Comparison of ENCODE assay signal across 18 cellular contexts in genomic region chr21:36647279-36648093, GRCh38. TPM values are rescaled to one million over a fixed set of nuclear protein-coding genes. Genes with fewer than 3 reads are reported as not detected.
DNase-seq lines count a peak whose midpoint lies in the region; ATAC-seq and TF ChIP-seq lines count a peak whose summit lies in the region.
"Had no signal": no experiment of that assay in that cellular context is flagged by ENCODE, and none has a peak within 500 bp of the region (broad histone marks: within the 10 kb centered on the region; RNA-seq: fewer than 3 reads in every experiment).

No MANE protein-coding gene starts in this region.

- peak overlapping the region; percentile 18 for H3K4me2 ChIP-seq in HCT116 (ENCODE audit: low read length)

- intact Hi-C loops in HCT116 (cut with micrococcal nuclease): no loop called here
- intact Hi-C loops in esophagus muscularis mucosa (cut with DNase I): no loop called here

- H3K4me1 Mint-ChIP-seq in osteocyte (ENCODE audit: unreplicated experiment): peaks cover 13% of the 10 kb centered on the region
- H3K4me1 Mint-ChIP-seq: activated naive CD4-positive, alpha-beta T cell treated with anti-CD3 and anti-CD28 coated beads, Interleukin-2, amount 50 U/mL, for 24 hours had no signal

- H3K4me1 ChIP-seq in HCT116 (ENCODE audit: control insufficient read depth in 1 of 2, insufficient read depth in 2 of 2, low read length in 2 of 2) (peaks cover 7 to 10% of the 10 kb centered on the region in 2 experiments; a peak in 3 of 4 replicates), SJCRH30 (peaks cover 24% of the 10 kb centered on the region), esophagus muscularis mucosa (no peaks in the 10 kb centered on the region), gastroesophageal sphincter (no peaks in the 10 kb centered on the region)
- H3K4me1 ChIP-seq: HAP-1, lower lobe of right lung had no signal

- no peaks in the 10 kb centered on the region for H3K36me3 Mint-ChIP-seq in osteocyte (ENCODE audit: unreplicated experiment)
- H3K36me3 Mint-ChIP-seq: activated naive CD4-positive, alpha-beta T cell treated with anti-CD3 and anti-CD28 coated beads, Interleukin-2, amount 50 U/mL, for 24 hours had no signal

- no peaks in the 10 kb centered on the region for H3K27me3 ChIP-seq in HCT116 (ENCODE audit: insufficient read depth, low read length)
- no peaks in the 10 kb centered on the region for H3K27me3 ChIP-seq in SJCRH30
- H3K27me3 ChIP-seq in esophagus muscularis mucosa: peaks cover 0 to 29% (median 0%) of the 10 kb centered on the region in 4 donors
- H3K27me3 ChIP-seq in gastroesophageal sphincter: peaks cover 36% of the 10 kb centered on the region

- no peaks in the 10 kb centered on the region for H3K79me2 ChIP-seq in HCT116 (ENCODE audit: insufficient read depth, low read length)

- TF ChIP-seq CTCF in HCT116 (IDR thresholded peaks at IDR 0.05 in 2 of 3, conservative IDR thresholded peaks at IDR 0.05 in 1 of 3; ENCODE audit: borderline replicate concordance in 1 of 3, insufficient read depth in 1 of 3, low read depth in 2 of 3, low read length in 2 of 3) (no peak), osteocyte (IDR thresholded peaks at IDR 0.05) (no peak), esophagus muscularis mucosa (IDR thresholded peaks at IDR 0.05) (no peak), gastroesophageal sphincter (IDR thresholded peaks at IDR 0.05) (no peak)

- no peaks in the 10 kb centered on the region for H3K9me3 ChIP-seq in HCT116 (ENCODE audit: control insufficient read depth in 1 of 2, insufficient read depth in 1 of 2, low read depth in 1 of 2, low read length in 2 of 2)
- no peaks in the 10 kb centered on the region for H3K9me3 ChIP-seq in SJCRH30 (replicated peaks)
- no peaks in the 10 kb centered on the region for H3K9me3 ChIP-seq in esophagus muscularis mucosa
- no peaks in the 10 kb centered on the region for H3K9me3 ChIP-seq in gastroesophageal sphincter
- H3K9me3 ChIP-seq: HAP-1, lower lobe of right lung had no signal

- no peaks in the 10 kb centered on the region for H4K20me1 ChIP-seq in HCT116 (ENCODE audit: insufficient read depth)

- peak overlapping the region; percentile 81 for H3K27ac Mint-ChIP-seq in osteocyte (ENCODE audit: unreplicated experiment)
- H3K27ac Mint-ChIP-seq: activated naive CD4-positive, alpha-beta T cell treated with anti-CD3 and anti-CD28 coated beads, Interleukin-2, amount 50 U/mL, for 24 hours had no signal

- no peaks in the 10 kb centered on the region for H3K9me2 ChIP-seq in HCT116 (ENCODE audit: insufficient read depth)

- H3K4me3 Mint-ChIP-seq in osteocyte (ENCODE audit: unreplicated experiment): peak overlapping the region; percentile 22
- H3K4me3 Mint-ChIP-seq: activated naive CD4-positive, alpha-beta T cell treated with anti-CD3 and anti-CD28 coated beads, Interleukin-2, amount 50 U/mL, for 24 hours had no signal

- TF ChIP-seq POLR2A in HCT116 (IDR thresholded peaks at IDR 0.05; ENCODE audit: borderline replicate concordance, extremely low read depth, insufficient read depth, insufficient read length): no peak
- TF ChIP-seq POLR2A in esophagus muscularis mucosa (IDR thresholded peaks at IDR 0.05; ENCODE audit: low read depth): no peak
- no peak for TF ChIP-seq POLR2A in gastroesophageal sphincter (IDR thresholded peaks at IDR 0.05)

- H2AFZ ChIP-seq in HCT116 (ENCODE audit: low read depth, low read length, poor library complexity, severe bottlenecking): no peak overlapping the region

- no peaks in the 10 kb centered on the region for H3K9me3 Mint-ChIP-seq in osteocyte (ENCODE audit: unreplicated experiment)
- H3K9me3 Mint-ChIP-seq: activated naive CD4-positive, alpha-beta T cell treated with anti-CD3 and anti-CD28 coated beads, Interleukin-2, amount 50 U/mL, for 24 hours had no signal

- no peaks in the 10 kb centered on the region for H3K36me3 ChIP-seq in HCT116 (ENCODE audit: control insufficient read depth in 1 of 2, insufficient read depth in 2 of 2, low read length in 2 of 2)
- no peaks in the 10 kb centered on the region for H3K36me3 ChIP-seq in SJCRH30
- no peaks in the 10 kb centered on the region for H3K36me3 ChIP-seq in esophagus muscularis mucosa
- H3K36me3 ChIP-seq in gastroesophageal sphincter: no peaks in the 10 kb centered on the region
- H3K36me3 ChIP-seq: HAP-1, lower lobe of right lung had no signal

- RAD21 ChIA-PET in HCT116 (lab: Charles Lee; ENCODE audit: low non-redundant PET in 1 of 2, low total read pairs in 2 of 2, uncharacterized antibody in 2 of 2, unreplicated experiment in 2 of 2): no interaction called here

- WGBS in esophagus muscularis mucosa: 46% methylated on average over 15 of the region's 15 CpGs
- 13 to 65% methylated on average over 3 to 8 of the region's 15 CpGs for WGBS in gastroesophageal sphincter (ENCODE audit: low coverage in 1 of 2), 2 donors

- peak; percentile 61 for ATAC-seq in HCT116
- ATAC-seq in gastroesophageal sphincter: no peak
- ATAC-seq: lower lobe of right lung had no signal

- H3K27me3 Mint-ChIP-seq in osteocyte (ENCODE audit: unreplicated experiment): peaks cover 2% of the 10 kb centered on the region
- H3K27me3 Mint-ChIP-seq: activated naive CD4-positive, alpha-beta T cell treated with anti-CD3 and anti-CD28 coated beads, Interleukin-2, amount 50 U/mL, for 24 hours had no signal

- TF ChIP-seq EP300 in esophagus muscularis mucosa (IDR thresholded peaks at IDR 0.05) (no peak), gastroesophageal sphincter (IDR thresholded peaks at IDR 0.05) (no peak)

- H3K27ac ChIP-seq in HCT116 (ENCODE audit: low read depth, low read length) (no peak overlapping the region), SJCRH30 (peak overlapping the region; percentile 16; the same call in 1 of the 2 replicates), esophagus muscularis mucosa (replicated peaks in 1 of 4) (no peak overlapping the region), gastroesophageal sphincter (no peak overlapping the region)
- H3K27ac ChIP-seq: lower lobe of right lung had no signal

- H3K9ac ChIP-seq in HCT116 (ENCODE audit: low read length): no peak overlapping the region

- CTCF ChIA-PET in HCT116 (lab: Charles Lee): interaction anchor here (1.1 kb wide), 1 partner anchor 17 kb away, joined by 4 read pairs; no protein-coding TSS in a partner anchor

- TF ChIP-seq RAD21 in HCT116 (IDR thresholded peaks at IDR 0.05; ENCODE audit: low read depth): no peak

- DNase-seq in HCT116 (ENCODE audit: low read depth, low spot score) (no peak), SJCRH30 (peak; percentile 35 to 52), glomerular visceral epithelial cell (ENCODE audit: extremely low spot score) (peak; percentile 69), osteocyte (ENCODE audit: extremely low spot score, unreplicated experiment) (no peak), esophagus muscularis mucosa (ENCODE audit: extremely low spot score) (no peak), T-helper 1 cell (no peak), NCI-H1048 (lab: John Stamatoyannopoulos, UW) (no peak)
- DNase-seq: activated CD4-positive, alpha-beta T cell treated with anti-CD3 and anti-CD28 coated beads for 1 hour; DMS 273 treated with DMSO at 0.1 percent for 48 hours; erythroblast; lower lobe of right lung; NCI-H1694 treated with DMSO at 0.1 percent for 48 hours; RPMI8226; stimulated activated CD4-positive, alpha-beta T cell treated with anti-CD3 and anti-CD28 coated beads, Interleukin-12 subunit alpha, Interleukin-12 subunit beta, amount 100 ng/mL, for 4 hours; stimulated activated naive CD4-positive, alpha-beta T cell had no signal

- POLR2A ChIA-PET in HCT116 (lab: Charles Lee): no interaction called here

- H3K4me3 ChIP-seq in HCT116 (replicated peaks in 1 of 2; ENCODE audit: low read depth in 1 of 2, low read length in 2 of 2): no peak overlapping the region
- H3K4me3 ChIP-seq in SJCRH30: peak overlapping the region; percentile 23
- H3K4me3 ChIP-seq in esophagus muscularis mucosa: no peak overlapping the region
- no peak overlapping the region for H3K4me3 ChIP-seq in gastroesophageal sphincter
- H3K4me3 ChIP-seq: HAP-1, lower lobe of right lung had no signal

- BruUV-seq in HCT116 (replicated peaks; lab: Mats Ljungman, UMichigan): no TSS peak

TF ChIP-seq in HCT116, 20 proteins besides CTCF, POLR2A, EP300 and RAD21 (continues in another document):
- TF ChIP-seq SIN3A (IDR thresholded peaks at IDR 0.05; ENCODE audit: low read depth): no peak
- TF ChIP-seq JUND (IDR thresholded peaks at IDR 0.05): no peak
- no peak for TF ChIP-seq SRF (IDR thresholded peaks at IDR 0.05; ENCODE audit: low read depth)
- TF ChIP-seq EGR1 (IDR thresholded peaks at IDR 0.05; ENCODE audit: low read depth): no peak
- no peak for TF ChIP-seq EZH2 (IDR thresholded peaks at IDR 0.05)
- TF ChIP-seq, protein P1, sequence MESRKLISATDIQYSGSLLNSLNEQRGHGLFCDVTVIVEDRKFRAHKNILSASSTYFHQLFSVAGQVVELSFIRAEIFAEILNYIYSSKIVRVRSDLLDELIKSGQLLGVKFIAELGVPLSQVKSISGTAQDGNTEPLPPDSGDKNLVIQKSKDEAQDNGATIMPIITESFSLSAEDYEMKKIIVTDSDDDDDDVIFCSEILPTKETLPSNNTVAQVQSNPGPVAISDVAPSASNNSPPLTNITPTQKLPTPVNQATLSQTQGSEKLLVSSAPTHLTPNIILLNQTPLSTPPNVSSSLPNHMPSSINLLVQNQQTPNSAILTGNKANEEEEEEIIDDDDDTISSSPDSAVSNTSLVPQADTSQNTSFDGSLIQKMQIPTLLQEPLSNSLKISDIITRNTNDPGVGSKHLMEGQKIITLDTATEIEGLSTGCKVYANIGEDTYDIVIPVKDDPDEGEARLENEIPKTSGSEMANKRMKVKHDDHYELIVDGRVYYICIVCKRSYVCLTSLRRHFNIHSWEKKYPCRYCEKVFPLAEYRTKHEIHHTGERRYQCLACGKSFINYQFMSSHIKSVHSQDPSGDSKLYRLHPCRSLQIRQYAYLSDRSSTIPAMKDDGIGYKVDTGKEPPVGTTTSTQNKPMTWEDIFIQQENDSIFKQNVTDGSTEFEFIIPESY (IDR thresholded peaks at IDR 0.05; ENCODE audit: extremely low read depth, insufficient replicate concordance, low read length): no peak
- TF ChIP-seq FOSL1 (IDR thresholded peaks at IDR 0.05; ENCODE audit: low read depth): no peak
- TF ChIP-seq ZNF274 (IDR thresholded peaks at IDR 0.05; ENCODE audit: low read depth, low read length): no peak
- TF ChIP-seq ELF1 (IDR thresholded peaks at IDR 0.05; ENCODE audit: borderline replicate concordance, low read depth): no peak
- TF ChIP-seq, protein P2, sequence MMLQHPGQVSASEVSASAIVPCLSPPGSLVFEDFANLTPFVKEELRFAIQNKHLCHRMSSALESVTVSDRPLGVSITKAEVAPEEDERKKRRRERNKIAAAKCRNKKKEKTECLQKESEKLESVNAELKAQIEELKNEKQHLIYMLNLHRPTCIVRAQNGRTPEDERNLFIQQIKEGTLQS (IDR thresholded peaks at IDR 0.05): no peak
- no peak for TF ChIP-seq CBX3 (IDR thresholded peaks at IDR 0.05; ENCODE audit: low read depth)

RNA-seq across cellular contexts. Expression of gene SIM2, which starts 51.4 kb away (rescaled TPM):
- total RNA-seq in HCT116 (2021; ENCODE audit: unreplicated experiment) (23.9 TPM), osteocyte (0.86 and 1.5 TPM in 2 replicates), esophagus muscularis mucosa (under 1 TPM in 1 of 4 donors, not detected in 3; 0.42 TPM), gastroesophageal sphincter (1 to 10 TPM in 1 of 4 donors, under 1 TPM in 1, not detected in 2; 0.47 to 2.3 TPM)
- 14.3 and 17.9 TPM in 2 replicates for polyA plus RNA-seq in HCT116 (2012)
- total RNA-seq in SJCRH30 (2014; rRNA removed; shearing (Covaris generic)): 0.06 TPM in 1 of 2 replicates, not detected in the other
- total RNA-seq: lower lobe of right lung had no signal

Comparison
In these comparisons a context has a peak if more than half of its experiments do, and no peak if none do; other contexts are left out.
1. DNase-seq: peak in SJCRH30 (2 of 2) and glomerular visceral epithelial cell (single experiment); none in HCT116 (single experiment), osteocyte (single experiment), esophagus muscularis mucosa (single experiment), T-helper 1 cell (0 of 5) and NCI-H1048 (single experiment).